ENCODE assay signal across 8 cellular contexts in genomic region chr16:77273-77806, GRCh38. TPM values are rescaled to one million over a fixed set of nuclear protein-coding genes. Genes with fewer than 3 reads are reported as not detected.
A peak's percentile ranks its signal among the peaks of the same experiment; 100 is the strongest.
DNase-seq lines count a peak whose midpoint lies in the region; ATAC-seq, FAIRE-seq and TF ChIP-seq lines count a peak whose summit lies in the region.

No MANE protein-coding gene starts in this region.

- peaks cover 45% of the 10 kb centered on the region for H3K4me1 ChIP-seq in ACC112 (ENCODE audit: control insufficient read depth, insufficient read depth, low read length, unreplicated experiment)

- DNase-seq in GM12892 (ENCODE audit: insufficient read length) (peak; percentile 80), RPMI7951 (ENCODE audit: low read depth) (peak; percentile 72), T47D (ENCODE audit: low read depth in 1 of 2, low spot score in 1 of 2) (peak; percentile 45 to 53), immature natural killer cell (peak; percentile 42 to 46 (median 45)), NCI-H1105 treated with DMSO at 0.1 percent for 48 hours (lab: John Stamatoyannopoulos, UW) (no peak)
- DNase-seq in stimulated activated CD4-positive, alpha-beta T cell treated with anti-CD3 and anti-CD28 coated beads, Interleukin-2, amount 100 ng/mL, for 4 hours (ENCODE audit: low read depth): peak; percentile 7

- TF ChIP-seq POLR2A in GM12892 (IDR thresholded peaks at IDR 0.05; ENCODE audit: low read depth, low read length): peak; percentile 45; the same call in 1 of the 2 replicates

- no peaks in the 10 kb centered on the region for H3K27me3 ChIP-seq in ACC112 (ENCODE audit: insufficient read depth, low read length)

- H3K79me2 ChIP-seq in ACC112 (ENCODE audit: control insufficient read depth, insufficient read depth, low read length, unreplicated experiment): peaks cover 12% of the 10 kb centered on the region

- no peaks in the 10 kb centered on the region for H3K9me3 Mint-ChIP-seq in immature natural killer cell

- in situ Hi-C loops in T47D (cut with HindIII; ENCODE audit: low pct_unique_long_range_greater_than_20kb, low sequenced_read_pairs): no loop called here

- peaks cover 2 to 17% (median 9%) of the 10 kb centered on the region in 3 donors for H3K27me3 Mint-ChIP-seq in immature natural killer cell (ENCODE audit: low read depth in 3 of 3)

- H3K4me3 Mint-ChIP-seq in immature natural killer cell: peak overlapping the region; percentile 77 to 81 (median 78)

- peak overlapping the region; percentile 80 for H3K27ac ChIP-seq in ACC112 (ENCODE audit: low read depth, low read length)

- no peak overlapping the region for H2AFZ ChIP-seq in ACC112 (ENCODE audit: low read length, unreplicated experiment)

- ATAC-seq in HG02884 (IDR thresholded peaks at IDR 0.05; ENCODE audit: unreplicated experiment): peak; percentile 24

- H3K36me3 Mint-ChIP-seq in immature natural killer cell: peaks cover 0 to 3% (median 0%) of the 10 kb centered on the region in 3 donors

- peak overlapping the region in 5 of 6 donors; percentile 39 to 71 (median 64) for H3K27ac Mint-ChIP-seq in immature natural killer cell

- H3K36me3 ChIP-seq in ACC112 (ENCODE audit: insufficient read depth, low read length): no peaks in the 10 kb centered on the region

- H3K4me3 ChIP-seq in ACC112 (ENCODE audit: low read depth, low read length): peak overlapping the region; percentile 89

- H3K4me1 Mint-ChIP-seq in immature natural killer cell: peaks cover 36 to 40% of the 10 kb centered on the region in 2 donors

- FAIRE-seq in GM12892 (lab: Jason Lieb, UNC): peak; percentile 87

RNA-seq across cellular contexts. Expression of gene MPG, which starts 0.7 kb away (rescaled TPM):
- polyA plus RNA-seq in GM12892 (2012; ENCODE audit: missing spikeins): 33.2 TPM
- 80.5 and 88.8 TPM in 2 replicates for total RNA-seq in RPMI7951 (2014; rRNA removed; shearing (Covaris generic))
- 100 to 1,000 TPM in 2 of 3 donors, 10 to 100 TPM in 1; 96.0 to 134 (median 106) TPM for polyA plus RNA-seq in immature natural killer cell

RNA-seq across cellular contexts. Expression of gene RHBDF1, which starts 4.9 kb away (rescaled TPM):
- polyA plus RNA-seq in GM12892 (2012; ENCODE audit: missing spikeins): 1.5 TPM
- 14.6 and 19.9 TPM in 2 replicates for total RNA-seq in RPMI7951 (2014; rRNA removed; shearing (Covaris generic))
- polyA plus RNA-seq in immature natural killer cell: under 1 TPM in 1 of 3 donors, not detected in 2; 0.24 TPM

RNA-seq across cellular contexts. Expression of gene SNRNP25, which starts 23.7 kb away (rescaled TPM):
- 70.2 TPM for polyA plus RNA-seq in GM12892 (2012; ENCODE audit: missing spikeins)
- 39.0 and 49.0 TPM in 2 replicates for total RNA-seq in RPMI7951 (2014; rRNA removed; shearing (Covaris generic))
- polyA plus RNA-seq in immature natural killer cell: 10 to 100 TPM; 22.0 to 51.1 (median 30.7) TPM

RNA-seq across cellular contexts. Expression of gene POLR3K, which starts 23.9 kb away (rescaled TPM):
- 55.9 TPM for polyA plus RNA-seq in GM12892 (2012; ENCODE audit: missing spikeins)
- 7.2 and 12.7 TPM in 2 replicates for total RNA-seq in RPMI7951 (2014; rRNA removed; shearing (Covaris generic))
- polyA plus RNA-seq in immature natural killer cell: 10 to 100 TPM; 26.9 to 40.7 (median 34.6) TPM
